ENCODE assay signal across 19 cellular contexts in genomic region chr5:28328691-28329090, GRCh38.
"Had no signal": no experiment of that assay in that cellular context is flagged by ENCODE, and none has a peak within 500 bp of the region (broad histone marks: within the 10 kb centered on the region; RNA-seq: fewer than 3 reads in every experiment).

No MANE protein-coding gene starts in this region.

- H3K27ac ChIP-seq: left lung, suprapubic skin, transverse colon, vagina, WERI-Rb-1 had no signal

- H3K27me3 ChIP-seq: left lung, suprapubic skin, transverse colon, vagina had no signal

- H3K4me1 Mint-ChIP-seq: neural crest cell had no signal

- H3K4me3 Mint-ChIP-seq: activated T-helper 1 cell treated with anti-CD3 and anti-CD28 coated beads, Interleukin-12 subunit alpha, Interleukin-12 subunit beta, Interleukin-2, Interleukin-4 antibody, amounts not matched to agents 30 ng/mL and 10 ng/mL and 1 ng/mL, durations not matched to agents 14 hours and 24 hours and 36 hours; dendritic cell treated with granulocyte-macrophage colony-stimulating factor and Interleukin-4, amounts not matched to agents 40 ng/mL and 50 ng/mL, for 4 days; neural crest cell had no signal

- H3K36me3 ChIP-seq: left lung, suprapubic skin, transverse colon, vagina, WERI-Rb-1 had no signal

- H3K27ac Mint-ChIP-seq: activated naive CD4-positive, alpha-beta T cell treated with anti-CD3 and anti-CD28 coated beads, Interleukin-2, amount 50 U/mL, for 72 hours; activated T-helper 1 cell treated with anti-CD3 and anti-CD28 coated beads, Interleukin-12 subunit alpha, Interleukin-12 subunit beta, Interleukin-2, Interleukin-4 antibody, amounts not matched to agents 30 ng/mL and 10 ng/mL and 1 ng/mL, durations not matched to agents 14 hours and 24 hours and 36 hours; dendritic cell treated with granulocyte-macrophage colony-stimulating factor and Interleukin-4, amounts not matched to agents 40 ng/mL and 50 ng/mL, for 4 days; progenitor cell of endocrine pancreas had no signal

- ATAC-seq: activated naive CD4-positive, alpha-beta T cell treated with anti-CD3 and anti-CD28 coated beads, Interleukin-2, amount 50 U/mL, for 72 hours; esophagus mucosa; left lung; stimulated activated naive CD8-positive, alpha-beta T cell treated with anti-CD3 and anti-CD28 coated beads, Interleukin-15, Interleukin-2, amounts not matched to agents 100 U/mL and 50 U/mL, for 24 hours had no signal

- DNase-seq: activated CD4-positive, alpha-beta T cell treated with anti-CD3 and anti-CD28 coated beads for 1 hour; activated CD4-positive, alpha-beta T cell treated with anti-CD3 and anti-CD28 coated beads, Interleukin-2, amount 50 U/mL, for 48 hours; activated gamma-delta T cell treated with Interleukin-2 at 50 U/mL for 16 hours; activated T-cell treated with anti-CD3 and anti-CD28 coated beads for 4 hours; cerebellar nuclear complex; effector CD8-positive, alpha-beta T cell; hypothalamus; left lung; stimulated activated naive CD8-positive, alpha-beta T cell treated with anti-CD3 and anti-CD28 coated beads, Interleukin-15, Interleukin-2, amounts not matched to agents 100 U/mL and 50 U/mL, for 24 hours; transverse colon; WERI-Rb-1 had no signal

- H3K9me3 ChIP-seq: vagina had no signal

- H3K4me1 ChIP-seq: left lung, suprapubic skin, transverse colon, vagina had no signal

- H3K4me3 ChIP-seq: left lung, suprapubic skin, transverse colon, vagina had no signal

- H3K27me3 Mint-ChIP-seq: dendritic cell treated with granulocyte-macrophage colony-stimulating factor and Interleukin-4, amounts not matched to agents 40 ng/mL and 50 ng/mL, for 4 days; progenitor cell of endocrine pancreas had no signal
